1 cellular context compared by ENCODE assay signal in the genomic region with DNA sequence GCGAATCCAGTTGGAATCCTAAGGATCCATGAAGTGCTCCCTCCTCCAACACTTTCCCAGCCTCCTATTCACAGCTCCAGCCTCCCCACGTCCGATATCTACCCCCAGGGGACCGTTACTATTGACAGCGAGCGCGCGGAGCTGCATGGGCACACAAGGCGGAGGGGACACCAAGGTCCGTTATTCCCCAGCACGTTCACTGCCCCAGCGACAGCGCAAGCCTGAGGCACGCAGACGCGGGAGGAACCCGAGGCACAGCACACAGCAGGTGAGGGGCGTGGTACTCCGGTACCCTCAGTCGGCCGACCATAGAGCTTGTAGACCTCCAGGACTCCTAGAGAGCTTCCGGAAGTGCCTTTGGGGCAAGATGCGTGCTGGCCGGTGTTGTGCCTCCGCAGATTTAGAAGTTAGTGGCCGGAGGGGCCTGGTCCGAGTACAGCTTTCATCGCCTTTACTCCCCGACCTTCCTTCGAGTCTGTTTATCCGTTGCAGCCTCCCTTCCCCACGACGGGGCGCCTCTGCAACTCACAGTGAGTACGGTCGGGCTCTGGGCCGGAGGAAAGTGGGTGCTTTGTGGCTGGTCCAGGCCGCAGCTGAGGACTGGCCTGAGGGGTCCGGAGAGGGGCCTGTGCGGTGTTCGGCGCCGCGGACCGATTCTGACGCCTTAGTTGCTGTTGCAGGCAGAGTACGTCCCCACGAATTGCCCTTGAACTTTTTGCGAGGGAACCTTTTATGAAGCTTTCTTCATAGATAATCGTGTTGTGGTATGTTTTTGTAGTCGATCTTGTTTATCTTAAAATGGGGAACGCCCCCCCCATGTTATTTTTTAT.
TF ChIP-seq lines count a peak whose summit lies in the region.

A gene (plus strand): TSS at position 384 of the 830 bp plus-strand sequence. CDS start 6,525 bp downstream, outside the sequence.

TF ChIP-seq in K562, 482 proteins besides CTCF, POLR2A, EP300 and RAD21 (continued from another document and continues in another):
- TF ChIP-seq, protein P1, sequence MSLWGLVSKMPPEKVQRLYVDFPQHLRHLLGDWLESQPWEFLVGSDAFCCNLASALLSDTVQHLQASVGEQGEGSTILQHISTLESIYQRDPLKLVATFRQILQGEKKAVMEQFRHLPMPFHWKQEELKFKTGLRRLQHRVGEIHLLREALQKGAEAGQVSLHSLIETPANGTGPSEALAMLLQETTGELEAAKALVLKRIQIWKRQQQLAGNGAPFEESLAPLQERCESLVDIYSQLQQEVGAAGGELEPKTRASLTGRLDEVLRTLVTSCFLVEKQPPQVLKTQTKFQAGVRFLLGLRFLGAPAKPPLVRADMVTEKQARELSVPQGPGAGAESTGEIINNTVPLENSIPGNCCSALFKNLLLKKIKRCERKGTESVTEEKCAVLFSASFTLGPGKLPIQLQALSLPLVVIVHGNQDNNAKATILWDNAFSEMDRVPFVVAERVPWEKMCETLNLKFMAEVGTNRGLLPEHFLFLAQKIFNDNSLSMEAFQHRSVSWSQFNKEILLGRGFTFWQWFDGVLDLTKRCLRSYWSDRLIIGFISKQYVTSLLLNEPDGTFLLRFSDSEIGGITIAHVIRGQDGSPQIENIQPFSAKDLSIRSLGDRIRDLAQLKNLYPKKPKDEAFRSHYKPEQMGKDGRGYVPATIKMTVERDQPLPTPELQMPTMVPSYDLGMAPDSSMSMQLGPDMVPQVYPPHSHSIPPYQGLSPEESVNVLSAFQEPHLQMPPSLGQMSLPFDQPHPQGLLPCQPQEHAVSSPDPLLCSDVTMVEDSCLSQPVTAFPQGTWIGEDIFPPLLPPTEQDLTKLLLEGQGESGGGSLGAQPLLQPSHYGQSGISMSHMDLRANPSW (CRISPR knock-in tag; IDR thresholded peaks at IDR 0.05) = no peak; the same call in 1 of the 2 replicates
- TF ChIP-seq NR2C1 (IDR thresholded peaks at IDR 0.05) (peak; percentile 69), NR2C1 (tag; IDR thresholded peaks at IDR 0.05) (0 out of 2 replicates have a peak, but pooled peaks have one; percentile 73), LARP7 (IDR thresholded peaks at IDR 0.05) (0 out of 2 replicates have a peak, but pooled peaks have one; percentile 5), KAT2B (IDR thresholded peaks at IDR 0.05; ENCODE audit: low read depth, low read length) (no peak), TAF9B (IDR thresholded peaks at IDR 0.05; ENCODE audit: partially characterized antibody) (peak; percentile 91), SRSF3 (IDR thresholded peaks at IDR 0.05; ENCODE audit: insufficient read depth, low read length) (no peak), HDAC1 (IDR thresholded peaks at IDR 0.05) (peak in 1 of 2 experiments; percentile 90; a peak in 2 of 4 replicates), SMARCA4 (IDR thresholded peaks at IDR 0.05) (peak; percentile 50), ARHGAP35 (IDR thresholded peaks at IDR 0.05; ENCODE audit: partially characterized antibody) (no peak), NFIC (IDR thresholded peaks at IDR 0.05) (peak; percentile 75), MAFK (IDR thresholded peaks at IDR 0.05; ENCODE audit: low read length) (no peak), THRAP3 (IDR thresholded peaks at IDR 0.05; ENCODE audit: borderline replicate concordance) (no peak; the same call in 1 of the 2 replicates), POU5F1 (IDR thresholded peaks at IDR 0.05; ENCODE audit: borderline replicate concordance, low read depth, low read length, partially characterized antibody) (no peak), DACH1 (IDR thresholded peaks at IDR 0.05; ENCODE audit: partially characterized antibody) (no peak), ZNF644 (tag; IDR thresholded peaks at IDR 0.05; ENCODE audit: low read depth) (no peak), SNRNP70 (optimal IDR thresholded peaks at IDR 0.05; ENCODE audit: low read depth, low read length) (no peak), RBBP5 (IDR thresholded peaks at IDR 0.05; ENCODE audit: borderline replicate concordance, insufficient read depth, low read length, poor library complexity, severe bottlenecking) (peak; percentile 97), MTA2 (IDR thresholded peaks at IDR 0.05; ENCODE audit: low read depth) (no peak), FOXA1 (IDR thresholded peaks at IDR 0.05; ENCODE audit: borderline replicate concordance) (no peak), NR3C1 (CRISPR knock-in tag; IDR thresholded peaks at IDR 0.05) (no peak), SOX6 (IDR thresholded peaks at IDR 0.05) (peak; percentile 76), E2F3 (CRISPR knock-in tag; IDR thresholded peaks at IDR 0.05) (no peak), ZNF124 (CRISPR knock-in tag; IDR thresholded peaks at IDR 0.05) (no peak), ASH1L (IDR thresholded peaks at IDR 0.05; ENCODE audit: borderline replicate concordance, low read depth, partially characterized antibody) (peak; percentile 5), ZNF699 (CRISPR knock-in tag; IDR thresholded peaks at IDR 0.05; ENCODE audit: insufficient replicate concordance) (no peak)
- TF ChIP-seq, protein P2, sequence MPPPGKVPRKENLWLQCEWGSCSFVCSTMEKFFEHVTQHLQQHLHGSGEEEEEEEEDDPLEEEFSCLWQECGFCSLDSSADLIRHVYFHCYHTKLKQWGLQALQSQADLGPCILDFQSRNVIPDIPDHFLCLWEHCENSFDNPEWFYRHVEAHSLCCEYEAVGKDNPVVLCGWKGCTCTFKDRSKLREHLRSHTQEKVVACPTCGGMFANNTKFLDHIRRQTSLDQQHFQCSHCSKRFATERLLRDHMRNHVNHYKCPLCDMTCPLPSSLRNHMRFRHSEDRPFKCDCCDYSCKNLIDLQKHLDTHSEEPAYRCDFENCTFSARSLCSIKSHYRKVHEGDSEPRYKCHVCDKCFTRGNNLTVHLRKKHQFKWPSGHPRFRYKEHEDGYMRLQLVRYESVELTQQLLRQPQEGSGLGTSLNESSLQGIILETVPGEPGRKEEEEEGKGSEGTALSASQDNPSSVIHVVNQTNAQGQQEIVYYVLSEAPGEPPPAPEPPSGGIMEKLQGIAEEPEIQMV (tag; conservative IDR thresholded peaks at IDR 0.05; ENCODE audit: low read depth) = no peak
- TF ChIP-seq, protein P3, sequence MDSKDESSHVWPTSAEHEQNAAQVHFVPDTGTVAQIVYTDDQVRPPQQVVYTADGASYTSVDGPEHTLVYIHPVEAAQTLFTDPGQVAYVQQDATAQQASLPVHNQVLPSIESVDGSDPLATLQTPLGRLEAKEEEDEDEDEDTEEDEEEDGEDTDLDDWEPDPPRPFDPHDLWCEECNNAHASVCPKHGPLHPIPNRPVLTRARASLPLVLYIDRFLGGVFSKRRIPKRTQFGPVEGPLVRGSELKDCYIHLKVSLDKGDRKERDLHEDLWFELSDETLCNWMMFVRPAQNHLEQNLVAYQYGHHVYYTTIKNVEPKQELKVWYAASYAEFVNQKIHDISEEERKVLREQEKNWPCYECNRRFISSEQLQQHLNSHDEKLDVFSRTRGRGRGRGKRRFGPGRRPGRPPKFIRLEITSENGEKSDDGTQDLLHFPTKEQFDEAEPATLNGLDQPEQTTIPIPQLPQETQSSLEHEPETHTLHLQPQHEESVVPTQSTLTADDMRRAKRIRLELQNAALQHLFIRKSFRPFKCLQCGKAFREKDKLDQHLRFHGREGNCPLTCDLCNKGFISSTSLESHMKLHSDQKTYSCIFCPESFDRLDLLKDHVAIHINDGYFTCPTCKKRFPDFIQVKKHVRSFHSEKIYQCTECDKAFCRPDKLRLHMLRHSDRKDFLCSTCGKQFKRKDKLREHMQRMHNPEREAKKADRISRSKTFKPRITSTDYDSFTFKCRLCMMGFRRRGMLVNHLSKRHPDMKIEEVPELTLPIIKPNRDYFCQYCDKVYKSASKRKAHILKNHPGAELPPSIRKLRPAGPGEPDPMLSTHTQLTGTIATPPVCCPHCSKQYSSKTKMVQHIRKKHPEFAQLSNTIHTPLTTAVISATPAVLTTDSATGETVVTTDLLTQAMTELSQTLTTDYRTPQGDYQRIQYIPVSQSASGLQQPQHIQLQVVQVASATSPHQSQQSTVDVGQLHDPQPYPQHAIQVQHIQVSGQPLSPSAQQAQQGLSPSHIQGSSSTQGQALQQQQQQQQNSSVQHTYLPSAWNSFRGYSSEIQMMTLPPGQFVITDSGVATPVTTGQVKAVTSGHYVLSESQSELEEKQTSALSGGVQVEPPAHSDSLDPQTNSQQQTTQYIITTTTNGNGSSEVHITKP (IDR thresholded peaks at IDR 0.05; ENCODE audit: partially characterized antibody) = no peak
- TF ChIP-seq, protein P4, sequence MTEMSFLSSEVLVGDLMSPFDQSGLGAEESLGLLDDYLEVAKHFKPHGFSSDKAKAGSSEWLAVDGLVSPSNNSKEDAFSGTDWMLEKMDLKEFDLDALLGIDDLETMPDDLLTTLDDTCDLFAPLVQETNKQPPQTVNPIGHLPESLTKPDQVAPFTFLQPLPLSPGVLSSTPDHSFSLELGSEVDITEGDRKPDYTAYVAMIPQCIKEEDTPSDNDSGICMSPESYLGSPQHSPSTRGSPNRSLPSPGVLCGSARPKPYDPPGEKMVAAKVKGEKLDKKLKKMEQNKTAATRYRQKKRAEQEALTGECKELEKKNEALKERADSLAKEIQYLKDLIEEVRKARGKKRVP (CRISPR knock-in tag; IDR thresholded peaks at IDR 0.05) = no peak
- TF ChIP-seq, protein P5, sequence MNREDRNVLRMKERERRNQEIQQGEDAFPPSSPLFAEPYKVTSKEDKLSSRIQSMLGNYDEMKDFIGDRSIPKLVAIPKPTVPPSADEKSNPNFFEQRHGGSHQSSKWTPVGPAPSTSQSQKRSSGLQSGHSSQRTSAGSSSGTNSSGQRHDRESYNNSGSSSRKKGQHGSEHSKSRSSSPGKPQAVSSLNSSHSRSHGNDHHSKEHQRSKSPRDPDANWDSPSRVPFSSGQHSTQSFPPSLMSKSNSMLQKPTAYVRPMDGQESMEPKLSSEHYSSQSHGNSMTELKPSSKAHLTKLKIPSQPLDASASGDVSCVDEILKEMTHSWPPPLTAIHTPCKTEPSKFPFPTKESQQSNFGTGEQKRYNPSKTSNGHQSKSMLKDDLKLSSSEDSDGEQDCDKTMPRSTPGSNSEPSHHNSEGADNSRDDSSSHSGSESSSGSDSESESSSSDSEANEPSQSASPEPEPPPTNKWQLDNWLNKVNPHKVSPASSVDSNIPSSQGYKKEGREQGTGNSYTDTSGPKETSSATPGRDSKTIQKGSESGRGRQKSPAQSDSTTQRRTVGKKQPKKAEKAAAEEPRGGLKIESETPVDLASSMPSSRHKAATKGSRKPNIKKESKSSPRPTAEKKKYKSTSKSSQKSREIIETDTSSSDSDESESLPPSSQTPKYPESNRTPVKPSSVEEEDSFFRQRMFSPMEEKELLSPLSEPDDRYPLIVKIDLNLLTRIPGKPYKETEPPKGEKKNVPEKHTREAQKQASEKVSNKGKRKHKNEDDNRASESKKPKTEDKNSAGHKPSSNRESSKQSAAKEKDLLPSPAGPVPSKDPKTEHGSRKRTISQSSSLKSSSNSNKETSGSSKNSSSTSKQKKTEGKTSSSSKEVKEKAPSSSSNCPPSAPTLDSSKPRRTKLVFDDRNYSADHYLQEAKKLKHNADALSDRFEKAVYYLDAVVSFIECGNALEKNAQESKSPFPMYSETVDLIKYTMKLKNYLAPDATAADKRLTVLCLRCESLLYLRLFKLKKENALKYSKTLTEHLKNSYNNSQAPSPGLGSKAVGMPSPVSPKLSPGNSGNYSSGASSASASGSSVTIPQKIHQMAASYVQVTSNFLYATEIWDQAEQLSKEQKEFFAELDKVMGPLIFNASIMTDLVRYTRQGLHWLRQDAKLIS (CRISPR knock-in tag; IDR thresholded peaks at IDR 0.05) = peak; percentile 96
- TF ChIP-seq, protein P6, sequence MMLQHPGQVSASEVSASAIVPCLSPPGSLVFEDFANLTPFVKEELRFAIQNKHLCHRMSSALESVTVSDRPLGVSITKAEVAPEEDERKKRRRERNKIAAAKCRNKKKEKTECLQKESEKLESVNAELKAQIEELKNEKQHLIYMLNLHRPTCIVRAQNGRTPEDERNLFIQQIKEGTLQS (IDR thresholded peaks at IDR 0.05) = no peak
- TF ChIP-seq, protein P6 (CRISPR knock-in tag; conservative IDR thresholded peaks at IDR 0.05) = peak; percentile 69; the same call in 1 of the 2 replicates
- TF ChIP-seq, protein P7, sequence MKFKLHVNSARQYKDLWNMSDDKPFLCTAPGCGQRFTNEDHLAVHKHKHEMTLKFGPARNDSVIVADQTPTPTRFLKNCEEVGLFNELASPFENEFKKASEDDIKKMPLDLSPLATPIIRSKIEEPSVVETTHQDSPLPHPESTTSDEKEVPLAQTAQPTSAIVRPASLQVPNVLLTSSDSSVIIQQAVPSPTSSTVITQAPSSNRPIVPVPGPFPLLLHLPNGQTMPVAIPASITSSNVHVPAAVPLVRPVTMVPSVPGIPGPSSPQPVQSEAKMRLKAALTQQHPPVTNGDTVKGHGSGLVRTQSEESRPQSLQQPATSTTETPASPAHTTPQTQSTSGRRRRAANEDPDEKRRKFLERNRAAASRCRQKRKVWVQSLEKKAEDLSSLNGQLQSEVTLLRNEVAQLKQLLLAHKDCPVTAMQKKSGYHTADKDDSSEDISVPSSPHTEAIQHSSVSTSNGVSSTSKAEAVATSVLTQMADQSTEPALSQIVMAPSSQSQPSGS (CRISPR knock-in tag; IDR thresholded peaks at IDR 0.05) = no peak
- TF ChIP-seq, protein P8, sequence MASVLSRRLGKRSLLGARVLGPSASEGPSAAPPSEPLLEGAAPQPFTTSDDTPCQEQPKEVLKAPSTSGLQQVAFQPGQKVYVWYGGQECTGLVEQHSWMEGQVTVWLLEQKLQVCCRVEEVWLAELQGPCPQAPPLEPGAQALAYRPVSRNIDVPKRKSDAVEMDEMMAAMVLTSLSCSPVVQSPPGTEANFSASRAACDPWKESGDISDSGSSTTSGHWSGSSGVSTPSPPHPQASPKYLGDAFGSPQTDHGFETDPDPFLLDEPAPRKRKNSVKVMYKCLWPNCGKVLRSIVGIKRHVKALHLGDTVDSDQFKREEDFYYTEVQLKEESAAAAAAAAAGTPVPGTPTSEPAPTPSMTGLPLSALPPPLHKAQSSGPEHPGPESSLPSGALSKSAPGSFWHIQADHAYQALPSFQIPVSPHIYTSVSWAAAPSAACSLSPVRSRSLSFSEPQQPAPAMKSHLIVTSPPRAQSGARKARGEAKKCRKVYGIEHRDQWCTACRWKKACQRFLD (CRISPR knock-in tag; IDR thresholded peaks at IDR 0.05) = peak; percentile 61; the same call in 1 of the 2 replicates
- TF ChIP-seq, protein P9, sequence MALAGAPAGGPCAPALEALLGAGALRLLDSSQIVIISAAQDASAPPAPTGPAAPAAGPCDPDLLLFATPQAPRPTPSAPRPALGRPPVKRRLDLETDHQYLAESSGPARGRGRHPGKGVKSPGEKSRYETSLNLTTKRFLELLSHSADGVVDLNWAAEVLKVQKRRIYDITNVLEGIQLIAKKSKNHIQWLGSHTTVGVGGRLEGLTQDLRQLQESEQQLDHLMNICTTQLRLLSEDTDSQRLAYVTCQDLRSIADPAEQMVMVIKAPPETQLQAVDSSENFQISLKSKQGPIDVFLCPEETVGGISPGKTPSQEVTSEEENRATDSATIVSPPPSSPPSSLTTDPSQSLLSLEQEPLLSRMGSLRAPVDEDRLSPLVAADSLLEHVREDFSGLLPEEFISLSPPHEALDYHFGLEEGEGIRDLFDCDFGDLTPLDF (CRISPR knock-in tag; IDR thresholded peaks at IDR 0.05) = no peak
- TF ChIP-seq, protein P10, sequence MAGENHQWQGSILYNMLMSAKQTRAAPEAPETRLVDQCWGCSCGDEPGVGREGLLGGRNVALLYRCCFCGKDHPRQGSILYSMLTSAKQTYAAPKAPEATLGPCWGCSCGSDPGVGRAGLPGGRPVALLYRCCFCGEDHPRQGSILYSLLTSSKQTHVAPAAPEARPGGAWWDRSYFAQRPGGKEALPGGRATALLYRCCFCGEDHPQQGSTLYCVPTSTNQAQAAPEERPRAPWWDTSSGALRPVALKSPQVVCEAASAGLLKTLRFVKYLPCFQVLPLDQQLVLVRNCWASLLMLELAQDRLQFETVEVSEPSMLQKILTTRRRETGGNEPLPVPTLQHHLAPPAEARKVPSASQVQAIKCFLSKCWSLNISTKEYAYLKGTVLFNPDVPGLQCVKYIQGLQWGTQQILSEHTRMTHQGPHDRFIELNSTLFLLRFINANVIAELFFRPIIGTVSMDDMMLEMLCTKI (IDR thresholded peaks at IDR 0.05; ENCODE audit: partially characterized antibody) = no peak
